ENCODE assay signal across 17 cellular contexts in genomic region chr2:240162032-240162431, GRCh38. TPM values are rescaled to one million over a fixed set of nuclear protein-coding genes. Genes with fewer than 3 reads are reported as not detected.
A peak's percentile ranks its signal among the peaks of the same experiment; 100 is the strongest.
DNase-seq lines count a peak whose midpoint lies in the region; ATAC-seq and TF ChIP-seq lines count a peak whose summit lies in the region.
"Had no signal": no experiment of that assay in that cellular context is flagged by ENCODE, and none has a peak within 500 bp of the region (broad histone marks: within the 10 kb centered on the region; RNA-seq: fewer than 3 reads in every experiment).

No MANE protein-coding gene starts in this region.

- no peaks in the 10 kb centered on the region for H3K4me1 ChIP-seq in left lung
- H3K4me1 ChIP-seq: Caco-2, HAP-1 had no signal

- no peaks in the 10 kb centered on the region for H3K36me3 ChIP-seq in left lung
- H3K36me3 ChIP-seq: HAP-1 had no signal

- H3K9me3 ChIP-seq in left lung: no peaks in the 10 kb centered on the region
- H3K9me3 ChIP-seq: Caco-2, HAP-1 had no signal

- H3K4me3 ChIP-seq in left lung: no peak overlapping the region
- H3K4me3 ChIP-seq: HAP-1 had no signal

- DNase-seq in activated naive CD4-positive, alpha-beta T cell treated with anti-CD3 and anti-CD28 coated beads, Interleukin-2, amount 50 U/mL, for 16 hours: peak; percentile 6
- no peak for DNase-seq in activated naive CD4-positive, alpha-beta T cell (lab: John Stamatoyannopoulos, UW)
- peak; percentile 17 to 47 for DNase-seq in left lung
- peak; percentile 66 for DNase-seq in posterior vena cava (ENCODE audit: low spot score)
- no peak for DNase-seq in NCI-H524 (lab: John Stamatoyannopoulos, UW)
- no peak for DNase-seq in HCEC 1CT
- no peak for DNase-seq in erythroblast (lab: John Stamatoyannopoulos, UW)
- DNase-seq: Caco-2; CD8-positive, alpha-beta memory T cell; DND-41; GDM1; HFFc6 had no signal

- ATAC-seq in left lung: no peak
- ATAC-seq: HepG2 had no signal

- TF ChIP-seq CTCF in left lung (IDR thresholded peaks at IDR 0.05): no peak

- TF ChIP-seq POLR2A in erythroblast (IDR thresholded peaks at IDR 0.05; ENCODE audit: low read length): no peak

- peaks cover 0 to 6% of the 10 kb centered on the region in 2 donors for H3K27me3 ChIP-seq in left lung

- no peak overlapping the region for H3K27ac ChIP-seq in left lung
- H3K27ac ChIP-seq: 22Rv1 had no signal

- intact Hi-C loops in left lung (cut with DNase I): no loop called here
- intact Hi-C loops in posterior vena cava (cut with DNase I): no loop called here

RNA-seq across cellular contexts. Expression of gene OTOS, which starts 21.6 kb away (rescaled TPM):
- total RNA-seq in left lung (not detected), posterior vena cava (not detected)
- total RNA-seq: A673; Caco-2; CD8-positive, alpha-beta memory T cell; H1; HepG2 had no signal

RNA-seq across cellular contexts. Expression of gene COPS9, which starts 25.9 kb away (rescaled TPM):
- total RNA-seq in left lung: 100 to 1,000 TPM; 108 to 146 TPM
- total RNA-seq in posterior vena cava: 100 to 1,000 TPM in 1 of 2 donors, 10 to 100 TPM in 1; 93.3 to 127 TPM

Comparison
In these comparisons a context has a peak if more than half of its experiments do, and no peak if none do; other contexts are left out.
1. DNase-seq: peak in activated naive CD4-positive, alpha-beta T cell treated with anti-CD3 and anti-CD28 coated beads, Interleukin-2, amount 50 U/mL, for 16 hours (single experiment), left lung (2 of 2) and posterior vena cava (single experiment); none in activated naive CD4-positive, alpha-beta T cell (0 of 4), NCI-H524 (0 of 2), HCEC 1CT (single experiment) and erythroblast (0 of 2).